In the genomic region with DNA sequence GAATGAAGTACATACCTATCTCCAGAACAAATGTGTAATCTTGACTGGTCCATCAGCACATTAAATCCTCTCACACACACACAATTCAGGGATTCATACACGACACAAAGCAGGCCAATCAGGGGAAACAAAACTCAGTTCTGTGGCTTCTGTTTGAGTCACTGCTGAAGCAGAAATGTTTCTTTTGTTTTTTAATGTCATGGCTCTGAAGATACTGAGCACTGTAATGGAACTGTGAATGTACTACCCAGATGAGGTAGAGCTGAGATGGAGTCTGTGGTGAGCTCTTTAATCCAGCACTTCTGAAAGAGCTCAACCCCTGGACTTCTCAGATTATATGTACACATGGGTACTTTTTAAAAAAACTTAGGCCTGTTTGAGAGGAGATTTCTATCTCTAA, we compare ENCODE assay signal across 15 cellular contexts.
"Had no signal": no experiment of that assay in that cellular context is flagged by ENCODE, and none has a peak within 500 bp of the region (broad histone marks: within the 10 kb centered on the region; RNA-seq: fewer than 3 reads in every experiment).

No MANE protein-coding gene starts in this region.

- DNase-seq: activated CD4-positive, alpha-beta T cell treated with anti-CD3 and anti-CD28 coated beads for 1 hour; aorta; cerebellar nuclear complex; effector memory CD4-positive, alpha-beta T cell; foreskin keratinocyte; glutamatergic neuron; left ventricle myocardium inferior; natural killer cell; stimulated activated CD4-positive, alpha-beta T cell treated with anti-CD3 and anti-CD28 coated beads, Interleukin-4, amount 100 ng/mL, for 1 hour; stimulated activated naive CD4-positive, alpha-beta T cell; SW 1271 had no signal

- H3K4me1 Mint-ChIP-seq: memory B cell, natural killer cell had no signal

- H3K9me3 ChIP-seq: neutrophil, suprapubic skin had no signal

- H2AFZ ChIP-seq: parathyroid adenoma had no signal

- H3K9me3 Mint-ChIP-seq: memory B cell had no signal

- H3K27me3 ChIP-seq: neutrophil, suprapubic skin had no signal

- H3K9ac ChIP-seq: parathyroid adenoma had no signal

- H3K79me2 ChIP-seq: parathyroid adenoma had no signal

- H3K4me1 ChIP-seq: foreskin keratinocyte, left ventricle myocardium inferior, parathyroid adenoma, suprapubic skin had no signal

- H3K36me3 Mint-ChIP-seq: memory B cell, natural killer cell had no signal

- ATAC-seq: foreskin keratinocyte, natural killer cell had no signal

- H3K4me3 Mint-ChIP-seq: memory B cell, natural killer cell had no signal

- H3K4me3 ChIP-seq: left ventricle myocardium inferior, suprapubic skin had no signal

- H3K27ac Mint-ChIP-seq: memory B cell, natural killer cell had no signal

- H3K27ac ChIP-seq: foreskin keratinocyte, left ventricle myocardium inferior, neutrophil, parathyroid adenoma, suprapubic skin had no signal

- H3K36me3 ChIP-seq: left ventricle myocardium inferior, neutrophil, suprapubic skin had no signal
